Comparison of ENCODE assay signal across 8 cellular contexts in genomic region chr1:15616704-15617172, GRCh38.
DNase-seq lines count a peak whose midpoint lies in the region; ATAC-seq and FAIRE-seq lines count a peak whose summit lies in the region.

No MANE protein-coding gene starts in this region.

- no peak for DNase-seq in T-helper 2 cell treated with Interferon-gamma antibody and Interleukin-4, amounts not matched to agents 5 μg/mL and 100 μg/mL, for 36 hours (ENCODE audit: low spot score)
- DNase-seq in T-helper 2 cell (no peak), iPS DF 6.9 (ENCODE audit: low read depth, low spot score) (no peak), globus pallidus (ENCODE audit: low spot score) (no peak), RCC 7860 (ENCODE audit: low spot score) (no peak)

- ATAC-seq in HG03354 (IDR thresholded peaks at IDR 0.05; ENCODE audit: poor library complexity, severe bottlenecking, unreplicated experiment), result peak; percentile 27

- peak overlapping the region; percentile 88 for H3K27ac Mint-ChIP-seq in T-helper 2 cell treated with Interferon-gamma antibody and Interleukin-4, amounts not matched to agents 5 μg/mL and 100 μg/mL, for 36 hours
- H3K27ac Mint-ChIP-seq in activated naive CD4-positive, alpha-beta T cell treated with anti-CD3 and anti-CD28 coated beads, Interleukin-2, amount 50 U/mL, for 24 hours, result peak overlapping the region; percentile 99

- H3K27ac ChIP-seq in iPS DF 6.9 (ENCODE audit: low read length) (no peak overlapping the region), skin epidermis (peak overlapping the region in 20 of 21 experiments; percentile 41 to 98 (median 87))

- no peaks in the 10 kb centered on the region for H3K9me3 ChIP-seq in iPS DF 6.9 (ENCODE audit: control insufficient read depth, insufficient read depth, low read length)

- no peak for FAIRE-seq in RCC 7860 (lab: Jason Lieb, UNC)

- peaks cover 8% of the 10 kb centered on the region for H3K36me3 Mint-ChIP-seq in T-helper 2 cell treated with Interferon-gamma antibody and Interleukin-4, amounts not matched to agents 5 μg/mL and 100 μg/mL, for 36 hours (ENCODE audit: low read depth)
- peaks cover 7% of the 10 kb centered on the region for H3K36me3 Mint-ChIP-seq in activated naive CD4-positive, alpha-beta T cell treated with anti-CD3 and anti-CD28 coated beads, Interleukin-2, amount 50 U/mL, for 24 hours

- no CpG with 5 or more reads among the region's 12 CpGs for WGBS in iPS DF 6.9 (ENCODE audit: insufficient coverage, insufficient read length)

- H3K9me3 Mint-ChIP-seq in T-helper 2 cell treated with Interferon-gamma antibody and Interleukin-4, amounts not matched to agents 5 μg/mL and 100 μg/mL, for 36 hours, result no peaks in the 10 kb centered on the region
- H3K9me3 Mint-ChIP-seq in activated naive CD4-positive, alpha-beta T cell treated with anti-CD3 and anti-CD28 coated beads, Interleukin-2, amount 50 U/mL, for 24 hours, result no peaks in the 10 kb centered on the region

- H3K4me1 ChIP-seq in iPS DF 6.9 (ENCODE audit: control insufficient read depth, insufficient read depth, low read length), result no peaks in the 10 kb centered on the region

- no peaks in the 10 kb centered on the region for H3K36me3 ChIP-seq in iPS DF 6.9 (ENCODE audit: control insufficient read depth, insufficient read depth, low read length)

- H3K4me1 Mint-ChIP-seq in T-helper 2 cell treated with Interferon-gamma antibody and Interleukin-4, amounts not matched to agents 5 μg/mL and 100 μg/mL, for 36 hours (ENCODE audit: low read depth), result peaks cover 31% of the 10 kb centered on the region
- peaks cover 40% of the 10 kb centered on the region for H3K4me1 Mint-ChIP-seq in activated naive CD4-positive, alpha-beta T cell treated with anti-CD3 and anti-CD28 coated beads, Interleukin-2, amount 50 U/mL, for 24 hours

- no peaks in the 10 kb centered on the region for H3K27me3 ChIP-seq in iPS DF 6.9 (ENCODE audit: control insufficient read depth, insufficient read depth, low read length)

- H3K4me3 ChIP-seq in iPS DF 6.9 (ENCODE audit: low read length) (peak overlapping the region; percentile 30; the same call in 1 of the 2 replicates), skin epidermis (peak overlapping the region; percentile 12 to 95 (median 82))

- H3K27me3 Mint-ChIP-seq in T-helper 2 cell treated with Interferon-gamma antibody and Interleukin-4, amounts not matched to agents 5 μg/mL and 100 μg/mL, for 36 hours (ENCODE audit: low read depth), result no peaks in the 10 kb centered on the region
- H3K27me3 Mint-ChIP-seq in activated naive CD4-positive, alpha-beta T cell treated with anti-CD3 and anti-CD28 coated beads, Interleukin-2, amount 50 U/mL, for 24 hours, result no peaks in the 10 kb centered on the region

- peak overlapping the region; percentile 85 for H3K4me3 Mint-ChIP-seq in T-helper 2 cell treated with Interferon-gamma antibody and Interleukin-4, amounts not matched to agents 5 μg/mL and 100 μg/mL, for 36 hours
- H3K4me3 Mint-ChIP-seq in activated naive CD4-positive, alpha-beta T cell treated with anti-CD3 and anti-CD28 coated beads, Interleukin-2, amount 50 U/mL, for 24 hours, result peak overlapping the region; percentile 95
